In the genomic region with DNA sequence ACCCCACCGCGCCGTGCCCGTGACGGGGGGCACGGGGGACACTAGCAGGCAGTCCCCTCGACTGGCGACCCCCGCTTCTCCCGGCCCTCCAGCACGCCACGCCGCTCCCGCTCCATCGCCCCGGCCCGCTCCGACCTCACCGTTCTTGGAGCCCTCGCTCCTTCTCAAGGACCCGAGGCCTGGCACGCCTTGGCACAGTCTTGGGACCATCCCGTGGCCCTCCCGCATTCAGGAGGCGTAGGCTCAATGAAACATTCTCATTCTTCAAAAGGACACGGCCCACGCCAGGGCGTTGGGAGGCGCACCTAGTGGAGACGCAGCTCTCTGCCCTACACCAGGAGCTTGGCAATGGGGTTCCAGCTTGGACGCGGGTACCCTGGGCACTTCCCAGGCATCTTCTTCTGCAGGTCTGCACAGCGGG, we compare ENCODE assay signal across 8 cellular contexts.
DNase-seq lines count a peak whose midpoint lies in the region; ATAC-seq, FAIRE-seq and TF ChIP-seq lines count a peak whose summit lies in the region.

No MANE protein-coding gene starts in this region.

- peaks cover 32% of the 10 kb centered on the region for H3K27me3 Mint-ChIP-seq in activated naive CD8-positive, alpha-beta T cell treated with anti-CD3 and anti-CD28 coated beads, Interleukin-2, amount 50 U/mL, for 24 hours

- H3K36me3 Mint-ChIP-seq in activated naive CD8-positive, alpha-beta T cell treated with anti-CD3 and anti-CD28 coated beads, Interleukin-2, amount 50 U/mL, for 24 hours (ENCODE audit: low read depth): no peaks in the 10 kb centered on the region

- peaks cover 6% of the 10 kb centered on the region for H3K4me1 Mint-ChIP-seq in activated naive CD8-positive, alpha-beta T cell treated with anti-CD3 and anti-CD28 coated beads, Interleukin-2, amount 50 U/mL, for 24 hours

- ATAC-seq in activated naive CD8-positive, alpha-beta T cell treated with anti-CD3 and anti-CD28 coated beads, Interleukin-2, amount 50 U/mL, for 24 hours: no peak

- TF ChIP-seq POLR2A in H54 (IDR thresholded peaks at IDR 0.05; ENCODE audit: low read depth, low read length): no peak

- no peak overlapping the region for H3K27ac Mint-ChIP-seq in activated naive CD8-positive, alpha-beta T cell treated with anti-CD3 and anti-CD28 coated beads, Interleukin-2, amount 50 U/mL, for 24 hours

- peak overlapping the region; percentile 63 for H3K4me3 Mint-ChIP-seq in activated naive CD8-positive, alpha-beta T cell treated with anti-CD3 and anti-CD28 coated beads, Interleukin-2, amount 50 U/mL, for 24 hours

- no peaks in the 10 kb centered on the region for H3K9me3 Mint-ChIP-seq in activated naive CD8-positive, alpha-beta T cell treated with anti-CD3 and anti-CD28 coated beads, Interleukin-2, amount 50 U/mL, for 24 hours

- no peak for FAIRE-seq in H54 (lab: Jason Lieb, UNC)

- peak; percentile 25 for DNase-seq in stimulated activated CD4-positive, alpha-beta T cell treated with anti-CD3 and anti-CD28 coated beads, Interleukin-15, amount 100 ng/mL, for 24 hours
- DNase-seq in stimulated activated CD4-positive, alpha-beta T cell treated with anti-CD3 and anti-CD28 coated beads, Interleukin-12 subunit alpha, Interleukin-12 subunit beta, amount 100 ng/mL, for 4 hours: no peak
- DNase-seq in activated naive CD8-positive, alpha-beta T cell treated with anti-CD3 and anti-CD28 coated beads, Interleukin-2, amount 50 U/mL, for 24 hours: no peak
- DNase-seq in left kidney (ENCODE audit: low read depth, low spot score) (peak; percentile 47), NCI-H345 treated with DMSO at 0.1 percent for 48 hours (lab: John Stamatoyannopoulos, UW; ENCODE audit: unreplicated experiment) (no peak), NCI-H2029 (lab: John Stamatoyannopoulos, UW) (no peak), AML-193 (lab: John Stamatoyannopoulos, UW) (no peak), H54 (ENCODE audit: insufficient read length, low spot score) (no peak)

Comparison
In these comparisons a context has a peak if more than half of its experiments do, and no peak if none do; other contexts are left out.
1. DNase-seq: peak in stimulated activated CD4-positive, alpha-beta T cell treated with anti-CD3 and anti-CD28 coated beads, Interleukin-15, amount 100 ng/mL, for 24 hours (single experiment) and left kidney (single experiment); none in stimulated activated CD4-positive, alpha-beta T cell treated with anti-CD3 and anti-CD28 coated beads, Interleukin-12 subunit alpha, Interleukin-12 subunit beta, amount 100 ng/mL, for 4 hours (single experiment), activated naive CD8-positive, alpha-beta T cell treated with anti-CD3 and anti-CD28 coated beads, Interleukin-2, amount 50 U/mL, for 24 hours (single experiment), NCI-H345 treated with DMSO at 0.1 percent for 48 hours (single experiment), NCI-H2029 (single experiment), AML-193 (0 of 2) and H54 (single experiment).